Comparison of ENCODE assay signal across 14 cellular contexts in the genomic region with DNA sequence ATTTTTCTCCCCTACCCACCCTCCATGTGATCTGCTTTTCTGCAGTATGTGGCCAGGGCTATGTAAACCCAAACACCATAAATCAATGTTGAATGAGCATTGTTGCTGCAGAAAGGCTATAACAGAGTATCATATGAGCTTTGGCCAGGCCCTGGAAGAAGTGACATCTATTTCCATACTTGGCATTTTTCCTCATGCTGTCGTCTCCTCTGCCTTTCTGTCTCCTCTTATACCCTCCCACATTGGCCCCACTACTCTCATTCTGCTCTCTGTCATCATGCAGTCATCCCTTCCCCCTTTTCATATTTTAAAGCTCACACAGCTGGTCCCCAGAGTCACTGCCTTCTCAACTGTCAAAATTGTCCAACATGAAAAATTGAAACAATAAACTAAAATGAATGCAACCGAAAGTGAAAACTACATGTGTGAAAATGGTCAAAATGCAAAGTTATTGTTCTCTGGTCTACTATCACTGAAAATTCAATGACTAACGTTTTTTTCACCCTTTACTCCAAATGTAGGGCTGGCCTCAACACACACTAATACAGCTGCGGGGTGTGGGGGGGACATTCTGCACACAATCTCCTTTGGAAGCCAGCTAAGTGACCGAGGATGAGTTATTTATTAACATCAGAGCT.
DNase-seq lines count a peak whose midpoint lies in the region; ATAC-seq and TF ChIP-seq lines count a peak whose summit lies in the region.
"Had no signal": no experiment of that assay in that cellular context is flagged by ENCODE, and none has a peak within 500 bp of the region (broad histone marks: within the 10 kb centered on the region; RNA-seq: fewer than 3 reads in every experiment).

No MANE protein-coding gene starts in this region.

- no peaks in the 10 kb centered on the region for H3K27me3 ChIP-seq in prostate gland (replicated peaks; ENCODE audit: insufficient read depth)
- H3K27me3 ChIP-seq: esophagus muscularis mucosa had no signal

- peak overlapping the region in 3 of 5 experiments; percentile 16 to 72 (median 21) for H3K27ac Mint-ChIP-seq in brain
- H3K27ac Mint-ChIP-seq in stimulated activated effector memory CD8-positive, alpha-beta T cell treated with anti-CD3 and anti-CD28 coated beads, Interleukin-12 subunit alpha, Interleukin-12 subunit beta, amount 100 ng/mL, for 72 hours = no peak overlapping the region
- H3K27ac Mint-ChIP-seq: naive thymus-derived CD4-positive, alpha-beta T cell had no signal

- DNase-seq in prostate gland (ENCODE audit: low spot score) (no peak), OCI-M2 (lab: John Stamatoyannopoulos, UW; ENCODE audit: unreplicated experiment) (no peak)
- no peak for DNase-seq in activated CD4-positive, alpha-beta T cell treated with anti-CD3 and anti-CD28 coated beads for 4 hours
- no peak for DNase-seq in stimulated activated effector memory CD8-positive, alpha-beta T cell treated with anti-CD3 and anti-CD28 coated beads, Interleukin-12 subunit alpha, Interleukin-12 subunit beta, amount 100 ng/mL, for 72 hours (ENCODE audit: low spot score in 2 of 2)
- DNase-seq: CD4-positive, CD25-positive, alpha-beta regulatory T cell; naive thymus-derived CD4-positive, alpha-beta T cell; NCI-H1092 had no signal

- H3K36me3 Mint-ChIP-seq in brain = no peaks in the 10 kb centered on the region
- no peaks in the 10 kb centered on the region for H3K36me3 Mint-ChIP-seq in stimulated activated effector memory CD8-positive, alpha-beta T cell treated with anti-CD3 and anti-CD28 coated beads, Interleukin-12 subunit alpha, Interleukin-12 subunit beta, amount 100 ng/mL, for 72 hours
- H3K36me3 Mint-ChIP-seq: CD4-positive, CD25-positive, alpha-beta regulatory T cell; naive thymus-derived CD4-positive, alpha-beta T cell had no signal

- H3K27me3 Mint-ChIP-seq in brain = peaks cover 7% of the 10 kb centered on the region

- no peak overlapping the region for H3K4me3 ChIP-seq in prostate gland
- H3K4me3 ChIP-seq: esophagus muscularis mucosa, skin epidermis had no signal

- H3K9me3 Mint-ChIP-seq in brain = peaks cover 0 to 3% (median 0%) of the 10 kb centered on the region in 5 experiments
- H3K9me3 Mint-ChIP-seq in stimulated activated effector memory CD8-positive, alpha-beta T cell treated with anti-CD3 and anti-CD28 coated beads, Interleukin-12 subunit alpha, Interleukin-12 subunit beta, amount 100 ng/mL, for 72 hours = no peaks in the 10 kb centered on the region

- no peaks in the 10 kb centered on the region for H3K4me1 ChIP-seq in prostate gland (replicated peaks)

- peak; percentile 88 for ATAC-seq in GM18867 (IDR thresholded peaks at IDR 0.05; ENCODE audit: unreplicated experiment)
- ATAC-seq in GM21528 (IDR thresholded peaks at IDR 0.05; ENCODE audit: low FRiP score, unreplicated experiment) = peak; percentile 83
- peak; percentile 77 for ATAC-seq in HG03097 (IDR thresholded peaks at IDR 0.05; ENCODE audit: low FRiP score, unreplicated experiment)
- ATAC-seq in stimulated activated effector memory CD8-positive, alpha-beta T cell treated with anti-CD3 and anti-CD28 coated beads, Interleukin-12 subunit alpha, Interleukin-12 subunit beta, amount 100 ng/mL, for 72 hours = no peak
- ATAC-seq: naive thymus-derived CD4-positive, alpha-beta T cell; Panc1 had no signal

- H3K4me3 Mint-ChIP-seq in brain = no peak overlapping the region
- H3K4me3 Mint-ChIP-seq in stimulated activated effector memory CD8-positive, alpha-beta T cell treated with anti-CD3 and anti-CD28 coated beads, Interleukin-12 subunit alpha, Interleukin-12 subunit beta, amount 100 ng/mL, for 72 hours = no peak overlapping the region
- H3K4me3 Mint-ChIP-seq: CD4-positive, CD25-positive, alpha-beta regulatory T cell; naive thymus-derived CD4-positive, alpha-beta T cell had no signal

- no peaks in the 10 kb centered on the region for H3K36me3 ChIP-seq in prostate gland
- H3K36me3 ChIP-seq: esophagus muscularis mucosa had no signal

- peaks cover 59% of the 10 kb centered on the region for H3K4me1 Mint-ChIP-seq in brain
- no peaks in the 10 kb centered on the region for H3K4me1 Mint-ChIP-seq in stimulated activated effector memory CD8-positive, alpha-beta T cell treated with anti-CD3 and anti-CD28 coated beads, Interleukin-12 subunit alpha, Interleukin-12 subunit beta, amount 100 ng/mL, for 72 hours
- H3K4me1 Mint-ChIP-seq: CD4-positive, CD25-positive, alpha-beta regulatory T cell; naive thymus-derived CD4-positive, alpha-beta T cell had no signal

- TF ChIP-seq POLR2A in prostate gland (IDR thresholded peaks at IDR 0.05) = no peak

- TF ChIP-seq CTCF in brain (conservative IDR thresholded peaks at IDR 0.05) (no peak), prostate gland (IDR thresholded peaks at IDR 0.05) (no peak)

- intact Hi-C loops in prostate gland (cut with DNase I) = no loop called here

- WGBS in prostate gland = 56% methylated on average over 5 of the region's 5 CpGs

- H3K9me3 ChIP-seq in prostate gland = no peaks in the 10 kb centered on the region
- H3K9me3 ChIP-seq: esophagus muscularis mucosa had no signal

- H3K27ac ChIP-seq in prostate gland = no peak overlapping the region
- H3K27ac ChIP-seq: esophagus muscularis mucosa, skin epidermis had no signal
